In the genomic region with DNA sequence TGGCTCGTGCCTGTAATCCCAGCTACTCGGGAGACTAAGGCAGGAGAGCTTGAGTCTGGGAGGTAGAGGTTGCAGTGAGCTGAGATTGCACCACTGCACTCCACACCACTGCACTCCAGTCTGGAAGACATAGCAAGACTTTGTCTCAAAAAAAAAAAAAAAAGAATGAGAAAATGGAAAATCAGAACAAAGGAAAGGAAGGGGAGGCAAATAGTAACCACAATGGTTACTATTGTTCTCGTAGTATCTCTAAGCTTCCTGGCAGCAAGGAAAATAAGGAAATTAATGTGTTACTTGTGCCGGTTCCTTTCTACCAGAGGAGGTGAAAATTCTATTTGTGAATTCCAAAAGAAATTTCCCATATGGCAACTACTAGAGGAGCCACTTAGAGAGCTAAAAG, we compare ENCODE assay signal across 20 cellular contexts. TPM values are rescaled to one million over a fixed set of nuclear protein-coding genes. Genes with fewer than 3 reads are reported as not detected.
DNase-seq lines count a peak whose midpoint lies in the region; TF ChIP-seq lines count a peak whose summit lies in the region.
"Had no signal": no experiment of that assay in that cellular context is flagged by ENCODE, and none has a peak within 500 bp of the region (broad histone marks: within the 10 kb centered on the region; RNA-seq: fewer than 3 reads in every experiment).

No MANE protein-coding gene starts in this region.

- no peaks in the 10 kb centered on the region for H3K27me3 ChIP-seq in mesendoderm (ENCODE audit: insufficient read depth, low read length, poor library complexity)
- H3K27me3 ChIP-seq: BLaER1 had no signal

- H3K36me3 Mint-ChIP-seq in endothelial cell (ENCODE audit: low read depth, unreplicated experiment) = peaks cover 8% of the 10 kb centered on the region
- H3K36me3 Mint-ChIP-seq: CD14-positive monocyte; CD4-positive, alpha-beta memory T cell had no signal

- peaks cover 8% of the 10 kb centered on the region for H3K9me3 Mint-ChIP-seq in endothelial cell (ENCODE audit: unreplicated experiment)

- H3K79me2 ChIP-seq in mesendoderm (ENCODE audit: control insufficient read depth, insufficient read depth, low read length) = no peaks in the 10 kb centered on the region

- H2BK5ac ChIP-seq in mesendoderm (ENCODE audit: low read length) = no peak overlapping the region

- no peak overlapping the region for H3K27ac ChIP-seq in mesendoderm (ENCODE audit: low read depth, low read length)
- H3K27ac ChIP-seq: BLaER1, GM23248 had no signal

- TF ChIP-seq CTCF in endothelial cell (IDR thresholded peaks at IDR 0.05; ENCODE audit: unreplicated experiment) = no peak

- no peak overlapping the region for H4K8ac ChIP-seq in mesendoderm (ENCODE audit: low read depth, low read length)

- no peak overlapping the region for H3K18ac ChIP-seq in mesendoderm (ENCODE audit: low read length)

- peak; percentile 27 for DNase-seq in HT1080 (ENCODE audit: low read depth)
- DNase-seq in endothelial cell (ENCODE audit: low spot score) = no peak
- peak; percentile 4 for DNase-seq in mesendoderm
- DNase-seq in renal cortical epithelial cell (ENCODE audit: low read depth) = peak; percentile 68
- no peak for DNase-seq in DMS 273 (lab: John Stamatoyannopoulos, UW; ENCODE audit: unreplicated experiment)
- DNase-seq in dedifferentiated amniotic fluid mesenchymal stem cell (ENCODE audit: extremely low spot score) = no peak
- no peak for DNase-seq in LoVo (ENCODE audit: low spot score)
- DNase-seq: 8988T; Calu3; CD4-positive, alpha-beta memory T cell; DMS 273 treated with DMSO at 0.1 percent for 48 hours; DMS53; DND-41; EL; GM23248 had no signal

- H3K4me1 Mint-ChIP-seq in endothelial cell (ENCODE audit: unreplicated experiment) = peaks cover 23% of the 10 kb centered on the region
- H3K4me1 Mint-ChIP-seq: CD14-positive monocyte; CD4-positive, alpha-beta memory T cell had no signal

- H3K27me3 Mint-ChIP-seq in endothelial cell (ENCODE audit: unreplicated experiment) = peaks cover 6% of the 10 kb centered on the region
- H3K27me3 Mint-ChIP-seq: CD4-positive, alpha-beta memory T cell had no signal

- no peaks in the 10 kb centered on the region for H3K4me1 ChIP-seq in mesendoderm (ENCODE audit: control insufficient read depth, low read depth, low read length)
- H3K4me1 ChIP-seq: BLaER1, HAP-1 had no signal

- WGBS in mesendoderm (ENCODE audit: extremely low coverage, insufficient coverage, low lambda C conversion rate) = no CpG with 5 or more reads among the region's 4 CpGs

- no peak overlapping the region for H2AK5ac ChIP-seq in mesendoderm (ENCODE audit: low read length)

- H3K4me3 ChIP-seq in mesendoderm (ENCODE audit: low read length) = no peak overlapping the region
- H3K4me3 ChIP-seq: BLaER1, GM12878, GM23248, HAP-1 had no signal

- no peak overlapping the region for H3K56ac ChIP-seq in mesendoderm (ENCODE audit: low read length)

- no peak overlapping the region for H3K4ac ChIP-seq in mesendoderm (ENCODE audit: low read depth, low read length)

- H3K27ac Mint-ChIP-seq in endothelial cell (ENCODE audit: unreplicated experiment) = peak overlapping the region; percentile 96
- H3K27ac Mint-ChIP-seq: CD14-positive monocyte; CD4-positive, alpha-beta memory T cell had no signal

- no peaks in the 10 kb centered on the region for H3K79me1 ChIP-seq in mesendoderm (ENCODE audit: low read length)

- no peaks in the 10 kb centered on the region for H3K36me3 ChIP-seq in mesendoderm (ENCODE audit: control insufficient read depth, insufficient read depth, low read length)
- H3K36me3 ChIP-seq: BLaER1, HAP-1 had no signal

- no peak overlapping the region for H2BK15ac ChIP-seq in mesendoderm (replicated peaks; ENCODE audit: low read depth)

- H2BK120ac ChIP-seq in mesendoderm (ENCODE audit: low read depth, low read length) = no peak overlapping the region

- H3K23ac ChIP-seq in mesendoderm (ENCODE audit: low read length) = no peak overlapping the region

- H3K4me2 ChIP-seq in mesendoderm (ENCODE audit: low read length) = no peak overlapping the region
- H3K4me2 ChIP-seq: BLaER1 had no signal

- H4K5ac ChIP-seq in mesendoderm (ENCODE audit: low read length) = no peak overlapping the region

- no peak overlapping the region for H3K9ac ChIP-seq in mesendoderm (ENCODE audit: low read length)
- H3K9ac ChIP-seq: BLaER1, GM23248 had no signal

- no peak overlapping the region for H3K4me3 Mint-ChIP-seq in endothelial cell (ENCODE audit: unreplicated experiment)
- H3K4me3 Mint-ChIP-seq: CD14-positive monocyte; CD4-positive, alpha-beta memory T cell had no signal

RNA-seq across cellular contexts. Expression of a gene that starts 48.5 kb away (rescaled TPM):
- total RNA-seq in HT1080 (2014; rRNA removed; shearing (Covaris generic)) = 7.4 and 13.5 TPM in 2 replicates
- polyA plus RNA-seq in HT1080 (2015; cell fraction: cytosol; rRNA removed) = 7.5 and 9.3 TPM in 2 replicates
- polyA plus RNA-seq in HT1080 (2015; cell fraction: nucleus; rRNA removed) = 12.6 and 18.3 TPM in 2 replicates
- total RNA-seq in endothelial cell (ENCODE audit: unreplicated experiment) = 20.1 TPM
- 1.1 TPM for polyA plus RNA-seq in mesendoderm (2013, experiment 1 of 2)
- polyA plus RNA-seq in mesendoderm (2013, experiment 2 of 2) = 1.0 TPM
- 9.0 and 22.4 TPM in 2 replicates for total RNA-seq in renal cortical epithelial cell
- total RNA-seq: Calu3; CD4-positive, alpha-beta memory T cell; HT-29 had no signal
- polyA plus RNA-seq: CD4-positive, alpha-beta memory T cell had no signal

Comparison
In these comparisons a context has a peak if more than half of its experiments do, and no peak if none do; other contexts are left out.
1. DNase-seq: peak in HT1080 (single experiment), mesendoderm (single experiment) and renal cortical epithelial cell (single experiment); none in endothelial cell (single experiment), DMS 273 (single experiment), dedifferentiated amniotic fluid mesenchymal stem cell (single experiment) and LoVo (single experiment).